Comparison of ENCODE assay signal across 9 cellular contexts in genomic region chr4:44447563-44448504, GRCh38. TPM values are rescaled to one million over a fixed set of nuclear protein-coding genes. Genes with fewer than 3 reads are reported as not detected.
A peak's percentile ranks its signal among the peaks of the same experiment; 100 is the strongest.
DNase-seq lines count a peak whose midpoint lies in the region; ATAC-seq, FAIRE-seq and TF ChIP-seq lines count a peak whose summit lies in the region.
"Had no signal": no experiment of that assay in that cellular context is flagged by ENCODE, and none has a peak within 500 bp of the region (broad histone marks: within the 10 kb centered on the region; RNA-seq: fewer than 3 reads in every experiment).

No MANE protein-coding gene starts in this region.

- TF ChIP-seq CTCF in retinal pigment epithelial cell (conservative IDR thresholded peaks at IDR 0.05; ENCODE audit: low read depth, low read length): peak; percentile 28

- ATAC-seq in GM18861 (IDR thresholded peaks at IDR 0.05; ENCODE audit: unreplicated experiment) (peak; percentile 5), HG03025 (IDR thresholded peaks at IDR 0.05; ENCODE audit: low FRiP score, unreplicated experiment) (peak; percentile 6)

- FAIRE-seq in RCC 7860 (lab: Jason Lieb, UNC): no peak

- DNase-seq in anterior cingulate cortex (lab: John Stamatoyannopoulos, UW): peak in 56 of 58 donors; percentile 3 to 73 (median 51)
- peak; percentile 45 to 62 for DNase-seq in hippocampal formation (lab: John Stamatoyannopoulos, UW)
- no peak for DNase-seq in retinal pigment epithelial cell (ENCODE audit: low read depth)
- DNase-seq in SW 1271 (lab: John Stamatoyannopoulos, UW): no peak
- DNase-seq in RCC 7860 (ENCODE audit: low spot score): no peak
- DNase-seq in HT-29 (ENCODE audit: low spot score): no peak

- peak overlapping the region; percentile 85 for H3K4me3 ChIP-seq in retinal pigment epithelial cell (ENCODE audit: low read length)

RNA-seq across cellular contexts. Expression of gene KCTD8, which starts 0.8 kb away (rescaled TPM):
- total RNA-seq in HT-29 (2014; rRNA removed; shearing (Covaris generic)): not detected in 2 replicates
- total RNA-seq: myocyte had no signal

Comparison
In these comparisons a context has a peak if more than half of its experiments do, and no peak if none do; other contexts are left out.
1. DNase-seq: peak in anterior cingulate cortex (56 of 58) and hippocampal formation (2 of 2); none in retinal pigment epithelial cell (single experiment), SW 1271 (0 of 2), RCC 7860 (single experiment) and HT-29 (single experiment).